In genomic region chr2:190202604-190203003, GRCh38 we compare ENCODE assay signal across 19 cellular contexts.
A peak's percentile ranks its signal among the peaks of the same experiment; 100 is the strongest.
DNase-seq lines count a peak whose midpoint lies in the region; ATAC-seq and TF ChIP-seq lines count a peak whose summit lies in the region.
"Had no signal": no experiment of that assay in that cellular context is flagged by ENCODE, and none has a peak within 500 bp of the region (broad histone marks: within the 10 kb centered on the region; RNA-seq: fewer than 3 reads in every experiment).

No MANE protein-coding gene starts in this region.

- no peak overlapping the region for H3K4ac ChIP-seq in trophoblast cell (ENCODE audit: low read depth, low read length)

- TF ChIP-seq CTCF in HEK293 (tag by site-specific recombination; IDR thresholded peaks at IDR 0.05) (no peak), RWPE1 (conservative IDR thresholded peaks at IDR 0.05; ENCODE audit: low read depth) (no peak)

- WGBS in trophoblast cell (ENCODE audit: extremely low coverage, insufficient coverage, insufficient read length): no CpG with 5 or more reads among the region's 1 CpG

- CTCF ChIA-PET in HEK293 (lab: Yijun Ruan, JAX): interaction anchor here (0.6 kb wide), 1 partner anchor 181 kb away, joined by 4 read pairs; no protein-coding TSS in a partner anchor
- CTCF ChIA-PET in RWPE1 (lab: Yijun Ruan, JAX): interaction anchor here (0.6 kb wide), 1 partner anchor 1921 kb away, joined by 3 read pairs; no protein-coding TSS in a partner anchor

- H3K4me1 ChIP-seq in HEK293 (ENCODE audit: control insufficient read depth, insufficient read depth, low read length) (peaks cover 21% of the 10 kb centered on the region), trophoblast cell (ENCODE audit: control insufficient read depth in 1 of 2, insufficient read depth in 2 of 2, low read length in 2 of 2) (no peaks in the 10 kb centered on the region)

- no peak overlapping the region for H3K14ac ChIP-seq in trophoblast cell (ENCODE audit: low read length)

- no peak overlapping the region for H3K9ac ChIP-seq in trophoblast cell (ENCODE audit: low read length)
- H3K9ac ChIP-seq: GM23248 had no signal

- H2BK5ac ChIP-seq in trophoblast cell (ENCODE audit: low read depth, low read length, poor library complexity): no peak overlapping the region

- no peak overlapping the region for H3K4me2 ChIP-seq in trophoblast cell (ENCODE audit: low read length)

- no peaks in the 10 kb centered on the region for H3K79me1 ChIP-seq in trophoblast cell (ENCODE audit: low read length)

- no peak overlapping the region for H2AK5ac ChIP-seq in trophoblast cell (ENCODE audit: low read length)

- H3K9me3 ChIP-seq in HEK293 (ENCODE audit: control insufficient read depth, insufficient read depth, low read depth, low read length): no peaks in the 10 kb centered on the region
- no peaks in the 10 kb centered on the region for H3K9me3 ChIP-seq in trophoblast cell (ENCODE audit: insufficient read depth, low read depth, low read length)

- H4K12ac ChIP-seq in trophoblast cell (ENCODE audit: low read depth, low read length): no peak overlapping the region

- H4K91ac ChIP-seq in trophoblast cell (ENCODE audit: low read depth, low read length): no peak overlapping the region

- peak; percentile 4 for DNase-seq in RWPE1 (ENCODE audit: low spot score)
- DNase-seq in epithelial cell of prostate (ENCODE audit: low read depth, low spot score): peak; percentile 12
- peak; percentile 4 to 23 for DNase-seq in trophoblast cell
- DNase-seq in NCI-H1930 (lab: John Stamatoyannopoulos, UW): no peak
- no peak for DNase-seq in HUDEP-2 (lab: John Stamatoyannopoulos, UW; ENCODE audit: unreplicated experiment in 76 of 76)
- DNase-seq: DMS153, GM23248, HFFc6, MG63, NCI-H1092 treated with DMSO at 0.1 percent for 48 hours, NCI-H1694 treated with DMSO at 0.1 percent for 48 hours, NCI-H446, NCI-H748 treated with DMSO at 0.1 percent for 48 hours, SIG-M5, T-helper 2 cell had no signal

- H3K4me3 ChIP-seq in HEK293 (ENCODE audit: low read depth, low read length) (no peak overlapping the region), trophoblast cell (ENCODE audit: low read depth, low read length) (no peak overlapping the region)
- H3K4me3 ChIP-seq: GM23248, MG63 had no signal

- no peak overlapping the region for H3K18ac ChIP-seq in trophoblast cell (ENCODE audit: low read length)

- ATAC-seq in GM21381 (IDR thresholded peaks at IDR 0.05; ENCODE audit: unreplicated experiment): no peak
- ATAC-seq in HG02763 (IDR thresholded peaks at IDR 0.05; ENCODE audit: unreplicated experiment): no peak
- ATAC-seq: Panc1 had no signal

- H3K36me3 ChIP-seq in HEK293 (ENCODE audit: control insufficient read depth in 2 of 2, insufficient read depth in 1 of 2, low read length in 2 of 2) (peaks cover 0 to 9% of the 10 kb centered on the region in 2 experiments; a peak in 1 of 3 replicates), trophoblast cell (ENCODE audit: control insufficient read depth in 1 of 2, insufficient read depth in 2 of 2, low read length in 2 of 2) (peaks cover 0 to 2% of the 10 kb centered on the region in 2 experiments)

- POLR2A ChIA-PET in HEK293 (lab: Yijun Ruan, JAX): no interaction called here
- POLR2A ChIA-PET in RWPE1 (lab: Yijun Ruan, JAX; ENCODE audit: low non-redundant PET): no interaction called here

- H3K27ac ChIP-seq in HEK293 (ENCODE audit: extremely low read depth, low read depth, low read length) (no peak overlapping the region), RWPE1 (no peak overlapping the region), epithelial cell of prostate (no peak overlapping the region), trophoblast cell (ENCODE audit: low read depth, low read length) (no peak overlapping the region)
- H3K27ac ChIP-seq: GM23248 had no signal

- no peaks in the 10 kb centered on the region for H3K27me3 ChIP-seq in trophoblast cell (ENCODE audit: insufficient read depth, low read length)
- H3K27me3 ChIP-seq: MG63 had no signal

- no peak overlapping the region for H3K23ac ChIP-seq in trophoblast cell (ENCODE audit: low read length)

- H3K79me2 ChIP-seq in trophoblast cell (ENCODE audit: control insufficient read depth, insufficient read depth, low read length, poor library complexity): no peaks in the 10 kb centered on the region

- no peak overlapping the region for H2BK12ac ChIP-seq in trophoblast cell (ENCODE audit: low read length)

- H2AFZ ChIP-seq in trophoblast cell (ENCODE audit: insufficient read depth, low read length, poor library complexity): no peak overlapping the region
- H2AFZ ChIP-seq: GM23248 had no signal

- H4K8ac ChIP-seq in trophoblast cell (ENCODE audit: low read depth, low read length): no peak overlapping the region

- H2BK120ac ChIP-seq in trophoblast cell (ENCODE audit: insufficient read depth, low read length, poor library complexity): no peak overlapping the region

TF ChIP-seq in HEK293, 187 proteins besides CTCF, POLR2A, EP300 and RAD21:
- TF ChIP-seq ZNF558 (tag by site-specific recombination; IDR thresholded peaks at IDR 0.05) (no peak), TCF7L2 (IDR thresholded peaks at IDR 0.05; ENCODE audit: borderline replicate concordance, low read depth, low read length) (0 out of 2 replicates have a peak, but pooled peaks have one; percentile 15)

Comparison
In these comparisons a context has a peak if more than half of its experiments do, and no peak if none do; other contexts are left out.
1. DNase-seq: peak in RWPE1 (single experiment), epithelial cell of prostate (single experiment) and trophoblast cell (2 of 2); none in NCI-H1930 (0 of 2) and HUDEP-2 (0 of 76).